ENCODE assay signal across 27 cellular contexts in the genomic region with DNA sequence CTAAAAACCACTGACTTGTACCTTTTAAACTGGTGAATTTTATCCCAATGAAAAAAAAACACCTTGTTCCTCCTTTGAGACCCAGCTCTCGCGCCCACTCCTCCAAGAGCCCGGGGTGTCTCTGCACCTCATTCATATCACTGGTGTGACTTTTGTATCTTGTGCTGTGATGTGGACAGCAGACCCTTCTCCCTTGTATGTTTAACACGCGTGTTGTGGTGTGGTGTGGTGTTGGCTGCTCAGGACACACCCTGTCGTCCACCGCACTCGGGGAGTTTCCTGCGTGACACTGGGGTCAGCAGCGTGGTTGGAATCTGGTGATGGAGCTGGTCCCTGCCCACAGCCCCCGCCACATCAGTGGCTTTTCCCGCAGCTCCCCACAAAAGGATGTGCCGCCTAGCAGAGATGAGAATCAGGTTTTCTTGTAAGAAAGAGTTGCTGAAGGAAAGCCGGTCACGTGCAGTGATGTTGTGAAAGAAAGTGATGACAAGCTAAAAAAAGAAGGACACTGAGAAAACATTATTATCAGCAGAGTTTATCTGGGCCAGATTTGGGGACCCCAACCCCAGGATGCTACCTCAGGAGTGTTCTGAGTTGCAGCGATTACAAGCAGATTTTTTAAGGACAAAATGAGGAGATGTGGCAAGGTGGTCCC.
DNase-seq lines count a peak whose midpoint lies in the region; ATAC-seq, FAIRE-seq and TF ChIP-seq lines count a peak whose summit lies in the region.
"Had no signal": no experiment of that assay in that cellular context is flagged by ENCODE, and none has a peak within 500 bp of the region (broad histone marks: within the 10 kb centered on the region; RNA-seq: fewer than 3 reads in every experiment).

No MANE protein-coding gene starts in this region.

- POLR2A ChIA-PET in A549 (lab: Yijun Ruan, JAX): no interaction called here
- POLR2A ChIA-PET in CD4-positive, alpha-beta memory T cell (lab: Charles Lee; ENCODE audit: partially characterized antibody): interaction anchor here (1.2 kb wide), 1 partner anchor 79 kb away, joined by 4 read pairs; no protein-coding TSS in a partner anchor

- H3K9me3 Mint-ChIP-seq in CD4-positive, alpha-beta memory T cell: no peaks in the 10 kb centered on the region
- H3K9me3 Mint-ChIP-seq in natural killer cell: no peaks in the 10 kb centered on the region
- H3K9me3 Mint-ChIP-seq: activated B cell treated with CpG ODN at 0.5 μM for 24 hours; effector memory CD8-positive, alpha-beta T cell; memory B cell had no signal

- TF ChIP-seq EP300 in A549 (IDR thresholded peaks at IDR 0.05): no peak

- TF ChIP-seq RAD21 in A549 (conservative IDR thresholded peaks at IDR 0.05 in 1 of 2, IDR thresholded peaks at IDR 0.05 in 1 of 2): no peak

- no peaks in the 10 kb centered on the region for H3K4me1 ChIP-seq in A549
- H3K4me1 ChIP-seq in CD4-positive, alpha-beta memory T cell (ENCODE audit: insufficient read depth, low read length): no peaks in the 10 kb centered on the region
- H3K4me1 ChIP-seq: right lobe of liver, SJSA1 had no signal

- CTCF ChIA-PET in A549 (lab: Yijun Ruan, JAX): interaction anchor here (1.7 kb wide), 1 partner anchor 9 kb away, joined by 4 read pairs; no protein-coding TSS in a partner anchor
- CTCF ChIA-PET in CD4-positive, alpha-beta memory T cell (lab: Charles Lee; ENCODE audit: partially characterized antibody): interaction anchor here (0.9 kb wide), 1 partner anchor 9 kb away, joined by 3 read pairs; no protein-coding TSS in a partner anchor

- intact Hi-C loops in CD4-positive, alpha-beta memory T cell (cut with micrococcal nuclease): no loop called here
- intact Hi-C loops in natural killer cell (cut with micrococcal nuclease): no loop called here

- peak overlapping the region in 2 of 7 donors; percentile 60 to 89 for H3K27ac Mint-ChIP-seq in CD4-positive, alpha-beta memory T cell
- H3K27ac Mint-ChIP-seq in natural killer cell: peak overlapping the region; percentile 76 to 87
- H3K27ac Mint-ChIP-seq: activated B cell treated with CpG ODN at 0.5 μM for 24 hours; effector memory CD8-positive, alpha-beta T cell; memory B cell; type B pancreatic cell had no signal

- H3K36me3 Mint-ChIP-seq in CD4-positive, alpha-beta memory T cell: no peaks in the 10 kb centered on the region
- H3K36me3 Mint-ChIP-seq in natural killer cell: no peaks in the 10 kb centered on the region
- H3K36me3 Mint-ChIP-seq: memory B cell, type B pancreatic cell had no signal

- TF ChIP-seq POLR2A in A549 (IDR thresholded peaks at IDR 0.05; ENCODE audit: low read length): no peak

- peaks cover 2 to 16% of the 10 kb centered on the region in 2 donors for H3K27me3 Mint-ChIP-seq in CD4-positive, alpha-beta memory T cell
- H3K27me3 Mint-ChIP-seq in natural killer cell (ENCODE audit: low read depth in 2 of 2): peaks cover 0 to 6% of the 10 kb centered on the region in 2 donors
- H3K27me3 Mint-ChIP-seq: type B pancreatic cell had no signal

- no peak overlapping the region for H3K27ac ChIP-seq in A549
- H3K27ac ChIP-seq in CD4-positive, alpha-beta memory T cell (ENCODE audit: low read depth, low read length): no peak overlapping the region
- H3K27ac ChIP-seq: neutrophil, right lobe of liver, SJSA1 had no signal

- peaks cover 5 to 12% (median 9%) of the 10 kb centered on the region in 4 donors for H3K4me1 Mint-ChIP-seq in CD4-positive, alpha-beta memory T cell
- H3K4me1 Mint-ChIP-seq in natural killer cell: peaks cover 15 to 20% of the 10 kb centered on the region in 2 donors
- H3K4me1 Mint-ChIP-seq: activated B cell treated with CpG ODN at 0.5 μM for 24 hours had no signal

- no peaks in the 10 kb centered on the region for H3K9me3 ChIP-seq in A549
- H3K9me3 ChIP-seq in CD4-positive, alpha-beta memory T cell (ENCODE audit: control insufficient read depth in 1 of 2, low read length in 2 of 2): no peaks in the 10 kb centered on the region
- H3K9me3 ChIP-seq: neutrophil, right lobe of liver, SJSA1 had no signal

- H3K36me3 ChIP-seq in CD4-positive, alpha-beta memory T cell (ENCODE audit: insufficient read depth, low read length): no peaks in the 10 kb centered on the region
- H3K36me3 ChIP-seq: neutrophil, right lobe of liver, SJSA1 had no signal

- no peak overlapping the region for H3K4me2 ChIP-seq in A549

- TF ChIP-seq CTCF in A549 (IDR thresholded peaks at IDR 0.05) (no peak), natural killer cell (IDR thresholded peaks at IDR 0.05) (no peak), GM13976 (IDR thresholded peaks at IDR 0.05; ENCODE audit: borderline replicate concordance, control extremely low read depth, extremely low read depth, insufficient read depth, missing control alignments) (no peak)

- in situ Hi-C loops in GM13976 (cut with MboI; ENCODE audit: low sequenced_read_pairs, unreplicated experiment): no loop called here

- 94% methylated on average over 16 of the region's 16 CpGs for WGBS in A549 (ENCODE audit: missing lambda C conversion rate)

- no peak overlapping the region for H3K4me3 ChIP-seq in A549
- H3K4me3 ChIP-seq in CD4-positive, alpha-beta memory T cell (ENCODE audit: low read length in 2 of 2): no peak overlapping the region
- H3K4me3 ChIP-seq: right lobe of liver, SJSA1 had no signal

- DNase-seq in A549 (ENCODE audit: low read depth in 1 of 2, low spot score in 1 of 2) (no peak), OCI-M1 (lab: John Stamatoyannopoulos, UW) (peak; percentile 44), natural killer cell (peak; percentile 26), hypothalamus (lab: John Stamatoyannopoulos, UW) (no peak), GM13976 (ENCODE audit: low spot score) (no peak)
- no peak for DNase-seq in CD4-positive, alpha-beta memory T cell
- DNase-seq in stimulated activated naive CD4-positive, alpha-beta T cell (lab: John Stamatoyannopoulos, UW): no peak
- DNase-seq: activated B cell treated with CpG ODN at 0.5 μM for 24 hours; activated CD4-positive, alpha-beta T cell treated with anti-CD3 and anti-CD28 coated beads, Interleukin-2, amount 50 U/mL, for 1 hour; activated gamma-delta T cell treated with Interleukin-2 at 50 U/mL for 16 hours; activated T-cell treated with anti-CD3 and anti-CD28 coated beads, Interleukin-2, amount 50 U/mL, for 48 hours; cortex of kidney; DMS53; effector memory CD8-positive, alpha-beta T cell; erythroblast; NCI-H1105 treated with DMSO at 0.1 percent for 48 hours; NCI-H2029; NCI-H345; NCI-H774; right lobe of liver; RPMI8226; stimulated activated CD4-positive, alpha-beta T cell treated with anti-CD3 and anti-CD28 coated beads, Interleukin-2, amount 100 ng/mL, for 48 hours had no signal

- ATAC-seq in A549 (no peak), natural killer cell (peak; percentile 57 to 65 (median 61)), HG02973 (IDR thresholded peaks at IDR 0.05; ENCODE audit: unreplicated experiment) (no peak)
- ATAC-seq: effector memory CD8-positive, alpha-beta T cell; right lobe of liver had no signal

- peak overlapping the region in 5 of 8 donors; percentile 29 to 75 (median 54) for H3K4me3 Mint-ChIP-seq in CD4-positive, alpha-beta memory T cell
- H3K4me3 Mint-ChIP-seq in natural killer cell: peak overlapping the region; percentile 80
- H3K4me3 Mint-ChIP-seq: activated B cell treated with CpG ODN at 0.5 μM for 24 hours, memory B cell, type B pancreatic cell had no signal

- peaks cover 3% of the 10 kb centered on the region for H3K27me3 ChIP-seq in CD4-positive, alpha-beta memory T cell (ENCODE audit: insufficient read depth, low read length)
- H3K27me3 ChIP-seq: right lobe of liver, SJSA1 had no signal

- no peak for FAIRE-seq in A549 (lab: Jason Lieb, UNC)

TF ChIP-seq in A549, 52 proteins besides CTCF, POLR2A, EP300 and RAD21:
- TF ChIP-seq MAFK (IDR thresholded peaks at IDR 0.05; ENCODE audit: partially characterized antibody) (peak; percentile 32), ZFP36 (IDR thresholded peaks at IDR 0.05; ENCODE audit: borderline replicate concordance, partially characterized antibody) (no peak), EHMT2 (IDR thresholded peaks at IDR 0.05; ENCODE audit: low read depth) (no peak), RNF2 (IDR thresholded peaks at IDR 0.05; ENCODE audit: borderline replicate concordance, low read depth) (no peak)
- TF ChIP-seq, protein P1, sequence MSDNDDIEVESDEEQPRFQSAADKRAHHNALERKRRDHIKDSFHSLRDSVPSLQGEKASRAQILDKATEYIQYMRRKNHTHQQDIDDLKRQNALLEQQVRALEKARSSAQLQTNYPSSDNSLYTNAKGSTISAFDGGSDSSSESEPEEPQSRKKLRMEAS (IDR thresholded peaks at IDR 0.05): no peak

Comparison
In these comparisons a context has a peak if more than half of its experiments do, and no peak if none do; other contexts are left out.
1. ATAC-seq: peak in natural killer cell (3 of 3); none in A549 (0 of 2) and HG02973 (single experiment).
2. DNase-seq: peak in OCI-M1 (single experiment) and natural killer cell (single experiment); none in A549 (0 of 2), CD4-positive, alpha-beta memory T cell (0 of 5), hypothalamus (0 of 51), GM13976 (single experiment) and stimulated activated naive CD4-positive, alpha-beta T cell (0 of 6).